10 cellular contexts compared by ENCODE assay signal in the genomic region with DNA sequence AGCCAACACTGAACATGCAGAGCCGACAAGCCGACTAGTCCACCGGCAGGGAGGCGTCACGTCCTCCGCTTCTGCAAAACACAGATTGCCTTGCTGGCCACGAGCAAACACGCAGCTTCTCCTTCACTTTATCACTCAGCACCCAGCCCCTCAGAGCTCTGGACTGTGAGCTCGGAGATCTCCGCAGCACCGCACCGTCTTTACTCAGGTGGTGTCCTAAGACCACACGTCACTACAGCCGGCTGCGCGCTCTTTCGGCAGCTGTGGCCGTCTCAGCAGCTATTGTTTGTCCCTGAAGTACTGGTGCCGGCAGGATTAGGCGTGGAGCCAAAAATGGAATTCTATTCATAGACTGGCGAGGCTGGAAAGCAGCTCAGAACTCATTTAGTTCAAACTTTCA.
DNase-seq lines count a peak whose midpoint lies in the region; ATAC-seq and TF ChIP-seq lines count a peak whose summit lies in the region.
"Had no signal": no experiment of that assay in that cellular context is flagged by ENCODE, and none has a peak within 500 bp of the region (broad histone marks: within the 10 kb centered on the region; RNA-seq: fewer than 3 reads in every experiment).

No MANE protein-coding gene starts in this region.

- H3K27me3 Mint-ChIP-seq in nephron progenitor cell (ENCODE audit: low read depth, poor library complexity), result no peaks in the 10 kb centered on the region
- H3K27me3 Mint-ChIP-seq: B cell had no signal

- H3K27me3 ChIP-seq in BE2C, result peaks cover 31% of the 10 kb centered on the region

- peaks cover 76% of the 10 kb centered on the region for H3K36me3 Mint-ChIP-seq in nephron progenitor cell (ENCODE audit: low read depth)

- H3K4me1 Mint-ChIP-seq in nephron progenitor cell, result peaks cover 22% of the 10 kb centered on the region
- H3K4me1 Mint-ChIP-seq: B cell had no signal

- intact Hi-C loops in lower leg skin (cut with DNase I; ENCODE audit: low total_unique reads), result no loop called here

- no peak for ATAC-seq in esophagus mucosa
- ATAC-seq in GM21576 (IDR thresholded peaks at IDR 0.05; ENCODE audit: unreplicated experiment), result no peak
- ATAC-seq in HG03432 (IDR thresholded peaks at IDR 0.05; ENCODE audit: unreplicated experiment), result no peak

- no peaks in the 10 kb centered on the region for H3K4me1 ChIP-seq in BE2C

- peak overlapping the region; percentile 41 for H3K4me3 ChIP-seq in BE2C (ENCODE audit: low read depth, low read length)
- no peak overlapping the region for H3K4me3 ChIP-seq in lower leg skin (ENCODE audit: low read depth, poor library complexity, severe bottlenecking)

- no peaks in the 10 kb centered on the region for H3K36me3 ChIP-seq in BE2C

- no peak for TF ChIP-seq POLR2A in lower leg skin (IDR thresholded peaks at IDR 0.05)

- WGBS in lower leg skin, 2 donors, result 79 to 80% methylated on average over 21 of the region's 21 CpGs

- H3K27ac Mint-ChIP-seq in nephron progenitor cell, result peak overlapping the region; percentile 66
- H3K27ac Mint-ChIP-seq: B cell had no signal

- TF ChIP-seq CTCF in BE2C (IDR thresholded peaks at IDR 0.05; ENCODE audit: low read depth, low read length) (no peak), nephron progenitor cell (IDR thresholded peaks at IDR 0.05) (no peak), lower leg skin (IDR thresholded peaks at IDR 0.05) (no peak)

- H3K9me3 Mint-ChIP-seq in nephron progenitor cell, result no peaks in the 10 kb centered on the region

- no peak overlapping the region for H3K4me3 Mint-ChIP-seq in nephron progenitor cell
- H3K4me3 Mint-ChIP-seq: B cell had no signal

- no peaks in the 10 kb centered on the region; the same call in 1 of the 2 replicates for H3K9me3 ChIP-seq in BE2C

- DNase-seq in BE2C, result peak; percentile 30
- DNase-seq in NCI-H748 treated with DMSO at 0.1 percent for 48 hours (lab: John Stamatoyannopoulos, UW), result peak; percentile 13
- peak; percentile 17 for DNase-seq in foreskin melanocyte
- DNase-seq in nephron progenitor cell, result no peak
- DNase-seq in lower leg skin (ENCODE audit: low spot score in 2 of 2), result no peak
- DNase-seq: activated T-cell treated with anti-CD3 and anti-CD28 coated beads, Interleukin-2, amount 50 U/mL, for 48 hours had no signal

Comparison
In these comparisons a context has a peak if more than half of its experiments do, and no peak if none do; other contexts are left out.
1. DNase-seq: peak in BE2C (single experiment), NCI-H748 treated with DMSO at 0.1 percent for 48 hours (single experiment) and foreskin melanocyte (single experiment); none in nephron progenitor cell (single experiment) and lower leg skin (0 of 2).